40 cellular contexts compared by ENCODE assay signal in the genomic region with DNA sequence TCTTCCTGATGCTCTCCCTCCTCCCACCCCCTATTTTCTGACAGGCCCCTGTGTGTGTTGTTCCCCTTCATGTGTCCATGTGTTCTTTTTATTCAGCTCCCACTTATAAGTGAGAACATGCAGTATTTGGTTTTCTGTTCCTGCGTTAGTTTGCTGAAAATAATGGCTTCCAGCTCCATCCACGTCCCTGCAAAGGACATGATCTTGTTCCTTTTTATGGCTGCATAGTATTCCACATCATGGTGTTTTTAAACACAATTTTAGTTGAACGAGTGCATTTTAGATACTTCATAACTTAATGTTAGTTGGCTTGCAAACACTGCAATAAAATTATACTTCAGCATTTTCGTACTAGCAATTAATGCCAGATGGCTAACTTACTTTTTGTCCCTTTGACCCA. TPM values are rescaled to one million over a fixed set of nuclear protein-coding genes. Genes with fewer than 3 reads are reported as not detected.
"Had no signal": no experiment of that assay in that cellular context is flagged by ENCODE, and none has a peak within 500 bp of the region (broad histone marks: within the 10 kb centered on the region; RNA-seq: fewer than 3 reads in every experiment).

No MANE protein-coding gene starts in this region.

- H3K36me3 ChIP-seq: MG63 had no signal

- DNase-seq: Karpas-422, Kasumi-1, MG63, MM.1S, MV-4-11, NCI-H1048, NCI-H1092, NCI-H1092 treated with DMSO at 0.1 percent for 48 hours, NCI-H1105, NCI-H1105 treated with DMSO at 0.1 percent for 48 hours, NCI-H1417, NCI-H1417 treated with DMSO at 0.1 percent for 48 hours, NCI-H1436, NCI-H1436 treated with DMSO at 0.1 percent for 48 hours, NCI-H146, NCI-H1694, NCI-H1694 treated with DMSO at 0.1 percent for 48 hours, NCI-H187, NCI-H187 treated with DMSO at 0.1 percent for 48 hours, NCI-H1930, NCI-H2029, NCI-H2029 treated with DMSO at 0.1 percent for 48 hours, NCI-H2081, NCI-H2081 treated with DMSO at 0.1 percent for 48 hours, NCI-H2107, NCI-H2171, NCI-H2171 treated with DMSO at 0.1 percent for 48 hours, NCI-H2227 treated with DMSO at 0.1 percent for 48 hours, NCI-H226, NCI-H345, NCI-H446, NCI-H446 treated with DMSO at 0.1 percent for 48 hours, NCI-H510A, NCI-H510A treated with DMSO at 0.1 percent for 48 hours, NCI-H524, NCI-H524 treated with DMSO at 0.1 percent for 48 hours had no signal

- H3K4me3 ChIP-seq: MG63 had no signal

- H3K9me3 ChIP-seq: MG63 had no signal

RNA-seq across cellular contexts. Expression of gene COL9A1, which starts 28.5 kb away (rescaled TPM):
- total RNA-seq: LHCN-M2, M059J, MCF 10A, NCI-H460 had no signal
